Comparison of ENCODE assay signal across 10 cellular contexts in genomic region chr4:575281-576141, GRCh38. TPM values are rescaled to one million over a fixed set of nuclear protein-coding genes. Genes with fewer than 3 reads are reported as not detected.
DNase-seq lines count a peak whose midpoint lies in the region; ATAC-seq and TF ChIP-seq lines count a peak whose summit lies in the region.
"Had no signal": no experiment of that assay in that cellular context is flagged by ENCODE, and none has a peak within 500 bp of the region (broad histone marks: within the 10 kb centered on the region; RNA-seq: fewer than 3 reads in every experiment).

No MANE protein-coding gene starts in this region.

- peaks cover 59% of the 10 kb centered on the region for H3K27me3 Mint-ChIP-seq in activated naive CD8-positive, alpha-beta T cell treated with anti-CD3 and anti-CD28 coated beads, Interleukin-2, amount 10 ng/mL, durations not matched to agents 7 days and 5 days
- H3K27me3 Mint-ChIP-seq in activated naive CD8-positive, alpha-beta T cell treated with anti-CD3 and anti-CD28 coated beads for 36 hours, result peaks cover 80% of the 10 kb centered on the region
- H3K27me3 Mint-ChIP-seq in brain, result peaks cover 78% of the 10 kb centered on the region

- peak; percentile 47 for DNase-seq in activated naive CD8-positive, alpha-beta T cell treated with anti-CD3 and anti-CD28 coated beads, Interleukin-2, amount 10 ng/mL, durations not matched to agents 7 days and 5 days
- no peak for DNase-seq in activated naive CD8-positive, alpha-beta T cell treated with anti-CD3 and anti-CD28 coated beads for 36 hours
- DNase-seq in iPS-NIHi7 (ENCODE audit: extremely low spot score), result peak; percentile 94
- no peak for DNase-seq in upper lobe of right lung
- DNase-seq: right lobe of liver had no signal

- H3K27ac Mint-ChIP-seq in activated naive CD8-positive, alpha-beta T cell treated with anti-CD3 and anti-CD28 coated beads, Interleukin-2, amount 10 ng/mL, durations not matched to agents 7 days and 5 days, result no peak overlapping the region
- no peak overlapping the region for H3K27ac Mint-ChIP-seq in activated naive CD8-positive, alpha-beta T cell treated with anti-CD3 and anti-CD28 coated beads for 36 hours
- peak overlapping the region in 1 of 5 experiments; percentile 67 for H3K27ac Mint-ChIP-seq in brain

- TF ChIP-seq CTCF in brain (conservative IDR thresholded peaks at IDR 0.05), result no peak
- TF ChIP-seq CTCF in upper lobe of right lung (IDR thresholded peaks at IDR 0.05), result no peak

- no peak overlapping the region for H3K4me3 ChIP-seq in upper lobe of right lung
- H3K4me3 ChIP-seq: right lobe of liver had no signal

- H3K4me1 ChIP-seq in upper lobe of right lung, result no peaks in the 10 kb centered on the region
- H3K4me1 ChIP-seq: right lobe of liver had no signal

- H3K4me1 Mint-ChIP-seq in activated naive CD8-positive, alpha-beta T cell treated with anti-CD3 and anti-CD28 coated beads, Interleukin-2, amount 10 ng/mL, durations not matched to agents 7 days and 5 days, result peaks cover 10% of the 10 kb centered on the region
- H3K4me1 Mint-ChIP-seq in activated naive CD8-positive, alpha-beta T cell treated with anti-CD3 and anti-CD28 coated beads for 36 hours, result peaks cover 7% of the 10 kb centered on the region
- H3K4me1 Mint-ChIP-seq in brain, result peaks cover 53% of the 10 kb centered on the region

- POLR2A ChIA-PET in activated naive CD8-positive, alpha-beta T cell treated with anti-CD3 and anti-CD28 coated beads, Interleukin-2, amount 10 ng/mL, durations not matched to agents 7 days and 5 days (lab: Charles Lee), result no interaction called here

- H3K9me3 ChIP-seq in upper lobe of right lung, result no peaks in the 10 kb centered on the region
- H3K9me3 ChIP-seq: right lobe of liver had no signal

- H3K36me3 Mint-ChIP-seq in activated naive CD8-positive, alpha-beta T cell treated with anti-CD3 and anti-CD28 coated beads, Interleukin-2, amount 10 ng/mL, durations not matched to agents 7 days and 5 days, result peaks cover 7% of the 10 kb centered on the region
- no peaks in the 10 kb centered on the region for H3K36me3 Mint-ChIP-seq in activated naive CD8-positive, alpha-beta T cell treated with anti-CD3 and anti-CD28 coated beads for 36 hours
- no peaks in the 10 kb centered on the region for H3K36me3 Mint-ChIP-seq in brain

- H3K27me3 ChIP-seq in upper lobe of right lung, result peaks cover 76% of the 10 kb centered on the region

- intact Hi-C loops in upper lobe of right lung (cut with DNase I), result no loop called here

- no peak overlapping the region for H3K4me3 Mint-ChIP-seq in activated naive CD8-positive, alpha-beta T cell treated with anti-CD3 and anti-CD28 coated beads, Interleukin-2, amount 10 ng/mL, durations not matched to agents 7 days and 5 days
- H3K4me3 Mint-ChIP-seq in activated naive CD8-positive, alpha-beta T cell treated with anti-CD3 and anti-CD28 coated beads for 36 hours, result no peak overlapping the region
- peak overlapping the region in 3 of 5 experiments; percentile 57 to 73 (median 61) for H3K4me3 Mint-ChIP-seq in brain

- H3K36me3 ChIP-seq in upper lobe of right lung, result no peaks in the 10 kb centered on the region
- H3K36me3 ChIP-seq: right lobe of liver had no signal

- H3K27ac ChIP-seq in upper lobe of right lung, result no peak overlapping the region
- H3K27ac ChIP-seq: right lobe of liver had no signal

- no peak for ATAC-seq in activated naive CD8-positive, alpha-beta T cell treated with anti-CD3 and anti-CD28 coated beads, Interleukin-2, amount 10 ng/mL, durations not matched to agents 7 days and 5 days (ENCODE audit: low read depth)
- ATAC-seq in upper lobe of right lung, result peak; percentile 65
- no peak for ATAC-seq in HG02970 (IDR thresholded peaks at IDR 0.05; ENCODE audit: low FRiP score, unreplicated experiment)
- no peak for ATAC-seq in GM21786 (IDR thresholded peaks at IDR 0.05; ENCODE audit: unreplicated experiment)
- no peak for ATAC-seq in HG02884 (IDR thresholded peaks at IDR 0.05; ENCODE audit: unreplicated experiment)

- peaks cover 10% of the 10 kb centered on the region for H3K9me3 Mint-ChIP-seq in activated naive CD8-positive, alpha-beta T cell treated with anti-CD3 and anti-CD28 coated beads, Interleukin-2, amount 10 ng/mL, durations not matched to agents 7 days and 5 days
- H3K9me3 Mint-ChIP-seq in activated naive CD8-positive, alpha-beta T cell treated with anti-CD3 and anti-CD28 coated beads for 36 hours, result no peaks in the 10 kb centered on the region
- peaks cover 0 to 13% (median 0%) of the 10 kb centered on the region in 5 experiments for H3K9me3 Mint-ChIP-seq in brain

RNA-seq across cellular contexts. Expression of gene TMEM271, which starts 0.6 kb away (rescaled TPM):
- not detected for total RNA-seq in activated naive CD8-positive, alpha-beta T cell treated with anti-CD3 and anti-CD28 coated beads, Interleukin-2, amount 10 ng/mL, durations not matched to agents 7 days and 5 days
- total RNA-seq in activated naive CD8-positive, alpha-beta T cell treated with anti-CD3 and anti-CD28 coated beads for 36 hours, result not detected
- polyA plus RNA-seq in brain (ENCODE audit: insufficient read depth, low read depth, low replicate concordance), result 2.1 TPM
- total RNA-seq in upper lobe of right lung, result not detected
- total RNA-seq: right lobe of liver, RPMI7951 had no signal

RNA-seq across cellular contexts. Expression of gene PDE6B, which starts 49.9 kb away (rescaled TPM):
- 10 to 100 TPM; 16.6 to 23.2 TPM for total RNA-seq in activated naive CD8-positive, alpha-beta T cell treated with anti-CD3 and anti-CD28 coated beads, Interleukin-2, amount 10 ng/mL, durations not matched to agents 7 days and 5 days
- 10 to 100 TPM; 12.6 to 13.9 TPM for total RNA-seq in activated naive CD8-positive, alpha-beta T cell treated with anti-CD3 and anti-CD28 coated beads for 36 hours
- polyA plus RNA-seq in brain (ENCODE audit: insufficient read depth, low read depth, low replicate concordance), result 8.7 TPM
- total RNA-seq in upper lobe of right lung, result 9.1 TPM
- total RNA-seq: RPMI7951 had no signal

Comparison
In these comparisons a context has a peak if more than half of its experiments do, and no peak if none do; other contexts are left out.
1. DNase-seq: peak in activated naive CD8-positive, alpha-beta T cell treated with anti-CD3 and anti-CD28 coated beads, Interleukin-2, amount 10 ng/mL, durations not matched to agents 7 days and 5 days (single experiment) and iPS-NIHi7 (single experiment); none in activated naive CD8-positive, alpha-beta T cell treated with anti-CD3 and anti-CD28 coated beads for 36 hours (single experiment) and upper lobe of right lung (single experiment).
2. H3K4me3 Mint-ChIP-seq: peak in brain (3 of 5); none in activated naive CD8-positive, alpha-beta T cell treated with anti-CD3 and anti-CD28 coated beads, Interleukin-2, amount 10 ng/mL, durations not matched to agents 7 days and 5 days (single experiment) and activated naive CD8-positive, alpha-beta T cell treated with anti-CD3 and anti-CD28 coated beads for 36 hours (single experiment).